In the genomic region with DNA sequence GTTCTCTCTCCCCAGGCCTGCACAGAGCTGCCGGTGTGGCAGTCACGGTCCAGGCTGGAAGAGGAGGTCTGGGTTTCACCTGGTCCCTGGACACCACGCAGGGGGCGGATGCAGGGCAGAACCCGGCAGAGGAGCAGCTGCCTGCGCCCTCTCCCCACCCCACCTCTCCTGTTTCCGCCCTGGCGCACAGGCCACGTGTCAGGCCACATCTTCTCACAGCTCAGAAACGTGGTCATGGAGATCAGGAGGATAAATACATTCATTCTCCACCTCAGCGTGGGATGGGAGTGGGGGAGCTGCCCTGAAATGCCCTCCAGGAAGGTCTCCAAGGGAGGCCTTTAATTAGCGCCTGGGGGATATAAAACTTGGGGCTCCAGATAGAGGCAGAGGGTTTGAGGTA, we compare ENCODE assay signal across 16 cellular contexts.
DNase-seq lines count a peak whose midpoint lies in the region; ATAC-seq, FAIRE-seq and TF ChIP-seq lines count a peak whose summit lies in the region.
"Had no signal": no experiment of that assay in that cellular context is flagged by ENCODE, and none has a peak within 500 bp of the region (broad histone marks: within the 10 kb centered on the region; RNA-seq: fewer than 3 reads in every experiment).

No MANE protein-coding gene starts in this region.

- H3K9me1 ChIP-seq in K562 (ENCODE audit: control insufficient read depth, insufficient read depth, low read length): no peaks in the 10 kb centered on the region

- no peaks in the 10 kb centered on the region for H4K20me1 ChIP-seq in K562 (replicated peaks; ENCODE audit: control insufficient read depth, insufficient read depth, low read length)
- H4K20me1 ChIP-seq: BLaER1 had no signal

- H3K36me3 Mint-ChIP-seq in Calu3 (ENCODE audit: insufficient read depth, unreplicated experiment): peaks cover 3% of the 10 kb centered on the region

- H3K79me2 ChIP-seq in K562 (ENCODE audit: control insufficient read depth, insufficient read depth, low read length): no peaks in the 10 kb centered on the region

- DNase-seq in NCI-H146 (lab: John Stamatoyannopoulos, UW) (peak; percentile 13), NCI-H146 treated with DMSO at 0.1 percent for 48 hours (lab: John Stamatoyannopoulos, UW; ENCODE audit: unreplicated experiment) (no peak), NCI-H526 (lab: John Stamatoyannopoulos, UW) (peak; percentile 73 to 83), K562 (ENCODE audit: extremely low read depth in 1 of 4, low spot score in 3 of 4) (no peak), Calu3 (no peak)
- DNase-seq: AML-193, DMS 273 treated with DMSO at 0.1 percent for 48 hours, GOT3, HFFc6, KBM-7 had no signal

- H3K27me3 ChIP-seq in K562 (ENCODE audit: control insufficient read depth in 2 of 2, insufficient read depth in 2 of 2, low read length in 2 of 2): peaks cover 20 to 32% of the 10 kb centered on the region in 2 experiments; a peak in 4 of 5 replicates
- H3K27me3 ChIP-seq: BLaER1 had no signal

- H3K4me2 ChIP-seq in K562 (ENCODE audit: insufficient read depth, low read length): no peak overlapping the region
- H3K4me2 ChIP-seq: BLaER1 had no signal

- in situ Hi-C loops in K562 (cut with MboI): no loop called here

- 14% methylated on average over 12 of the region's 12 CpGs for WGBS in K562 (ENCODE audit: insufficient coverage, low coverage, missing lambda C conversion rate)

- intact Hi-C loops in K562 (cut with micrococcal nuclease) (loop anchor here (10.0 kb wide), 1 partner anchor 239 kb away; no protein-coding TSS in a partner anchor), Calu3 (cut with micrococcal nuclease; ENCODE audit: unreplicated experiment) (loop anchor here (5.0 to 10.0 kb wide), 2 partner anchors 79 to 141 kb away; partner anchors contain the start of gene KCTD1)

- H3K4me1 Mint-ChIP-seq in Calu3 (ENCODE audit: low read depth, unreplicated experiment): peaks cover 8% of the 10 kb centered on the region

- H3K9me3 Mint-ChIP-seq in Calu3 (ENCODE audit: low read depth, unreplicated experiment): no peaks in the 10 kb centered on the region
- H3K9me3 Mint-ChIP-seq: HFFc6 had no signal

- TF ChIP-seq EP300 in K562 (IDR thresholded peaks at IDR 0.05; ENCODE audit: low read length): no peak

- CTCF ChIA-PET in K562 (lab: Yijun Ruan, JAX; ENCODE audit: low intra/inter-chr PET ratio): no interaction called here
- CTCF ChIA-PET in Calu3 (lab: Charles Lee): interaction anchor here (0.5 to 3.0 kb wide), 7 partner anchors 14 to 174 kb away, joined by 3 to 13 read pairs (median 6); no protein-coding TSS in a partner anchor

- no peak overlapping the region for H3K4me3 ChIP-seq in K562
- H3K4me3 ChIP-seq: BLaER1, HAP-1 had no signal

- TF ChIP-seq RAD21 in K562 (CRISPR knock-in tag; conservative IDR thresholded peaks at IDR 0.05 in 1 of 2, IDR thresholded peaks at IDR 0.05 in 1 of 2): no peak

- no peak for TF ChIP-seq POLR2A in K562 (conservative IDR thresholded peaks at IDR 0.05)

- H3K27ac ChIP-seq in K562 (ENCODE audit: extremely low read depth, low read depth, low read length): no peak overlapping the region
- H3K27ac ChIP-seq: 22Rv1, BLaER1, HL-60 had no signal

- H3K4me3 Mint-ChIP-seq in Calu3 (ENCODE audit: low read depth, unreplicated experiment): no peak overlapping the region
- H3K4me3 Mint-ChIP-seq: HFFc6 had no signal

- peaks cover 0 to 3% of the 10 kb centered on the region in 2 experiments; a peak in 1 of 5 replicates for H3K4me1 ChIP-seq in K562 (replicated peaks in 1 of 2; ENCODE audit: control insufficient read depth in 2 of 2, insufficient read depth in 2 of 2, low read length in 2 of 2)
- H3K4me1 ChIP-seq: BLaER1 had no signal

- no peaks in the 10 kb centered on the region for H3K9me3 ChIP-seq in K562 (replicated peaks; ENCODE audit: control insufficient read depth, insufficient read depth, low read depth, low read length)
- H3K9me3 ChIP-seq: BLaER1, HAP-1 had no signal

- peak overlapping the region; percentile 7; the same call in 1 of the 2 replicates for H2AFZ ChIP-seq in K562 (ENCODE audit: low read depth, low read length)

- H3K9ac ChIP-seq in K562 (ENCODE audit: insufficient read depth in 1 of 2, low read depth in 2 of 2, low read length in 2 of 2): peak overlapping the region in 1 of 2 experiments; percentile 43; a peak in 1 of 4 replicates
- H3K9ac ChIP-seq: BLaER1 had no signal

- H3K27me3 Mint-ChIP-seq in Calu3 (ENCODE audit: unreplicated experiment): no peaks in the 10 kb centered on the region

- POLR2A ChIA-PET in K562 (lab: Yijun Ruan, JAX): interaction anchor here (1.0 kb wide), 1 partner anchor 16 kb away, joined by 3 read pairs; no protein-coding TSS in a partner anchor

- peak; percentile 11 for ATAC-seq in K562
- ATAC-seq in GM18858 (IDR thresholded peaks at IDR 0.05; ENCODE audit: unreplicated experiment): no peak
- no peak for ATAC-seq in HG03439 (IDR thresholded peaks at IDR 0.05; ENCODE audit: unreplicated experiment)

- TF ChIP-seq CTCF in K562 (IDR thresholded peaks at IDR 0.05 in 2 of 3, conservative IDR thresholded peaks at IDR 0.05 in 1 of 3; ENCODE audit: insufficient read depth in 2 of 3, low read depth in 1 of 3, low read length in 3 of 3) (no peak), Calu3 (IDR thresholded peaks at IDR 0.05; ENCODE audit: unreplicated experiment) (no peak)

- BruUV-seq in K562 (replicated peaks; lab: Mats Ljungman, UMichigan) (no TSS peak), Calu3 (replicated peaks; lab: Mats Ljungman, UMichigan) (no TSS peak)

- H3K36me3 ChIP-seq in K562 (ENCODE audit: control insufficient read depth, insufficient read depth, low read length): no peaks in the 10 kb centered on the region
- H3K36me3 ChIP-seq: BLaER1, HAP-1 had no signal

- no peak overlapping the region for H3K27ac Mint-ChIP-seq in Calu3 (ENCODE audit: unreplicated experiment)
- H3K27ac Mint-ChIP-seq: HFFc6 had no signal

- no peak for FAIRE-seq in K562 (lab: Jason Lieb, UNC)

TF ChIP-seq in K562, 482 proteins besides CTCF, POLR2A, EP300 and RAD21 (continues in another document):
- TF ChIP-seq E2F6 (IDR thresholded peaks at IDR 0.05; ENCODE audit: borderline replicate concordance in 1 of 2, extremely low read depth in 1 of 2, insufficient read depth in 1 of 2, insufficient read length in 1 of 2, low read depth in 1 of 2, low read length in 1 of 2, poor library complexity in 1 of 2, severe bottlenecking in 1 of 2): peak in 1 of 2 experiments; percentile 41

Comparison
In these comparisons a context has a peak if more than half of its experiments do, and no peak if none do; other contexts are left out.
1. DNase-seq: peak in NCI-H146 (single experiment) and NCI-H526 (2 of 2); none in NCI-H146 treated with DMSO at 0.1 percent for 48 hours (single experiment), K562 (0 of 4) and Calu3 (single experiment).